ENCODE assay signal across 31 cellular contexts in genomic region chr13:36612242-36612641, GRCh38.
"Had no signal": no experiment of that assay in that cellular context is flagged by ENCODE, and none has a peak within 500 bp of the region (broad histone marks: within the 10 kb centered on the region; RNA-seq: fewer than 3 reads in every experiment).

No MANE protein-coding gene starts in this region.

- H3K79me2 ChIP-seq: hepatocyte had no signal

- H3K4me1 ChIP-seq: adrenal gland, body of pancreas, gastroesophageal sphincter, psoas muscle, sigmoid colon, uterus had no signal

- H3K27me3 Mint-ChIP-seq: activated naive CD8-positive, alpha-beta T cell treated with anti-CD3 and anti-CD28 coated beads for 36 hours; effector memory CD8-positive, alpha-beta T cell; stimulated activated memory B cell treated with anti-CD40 and anti-IgM and Interleukin-4, amounts not matched to agents 10 μg/mL and 1 μg/mL and 100 μg/mL, for 72 hours had no signal

- H3K27ac ChIP-seq: adrenal gland, body of pancreas, gastroesophageal sphincter, hepatocyte, left ventricle myocardium inferior, neutrophil, psoas muscle, sigmoid colon, uterus had no signal

- H3K27me3 ChIP-seq: adrenal gland, body of pancreas, gastroesophageal sphincter, hepatocyte, neutrophil, sigmoid colon, uterus had no signal

- H2AFZ ChIP-seq: hepatocyte had no signal

- H3K4me1 Mint-ChIP-seq: activated naive CD8-positive, alpha-beta T cell treated with anti-CD3 and anti-CD28 coated beads for 36 hours; natural killer cell; stimulated activated memory B cell treated with anti-CD40 and anti-IgM and Interleukin-4, amounts not matched to agents 10 μg/mL and 1 μg/mL and 100 μg/mL, for 72 hours; stimulated activated naive CD8-positive, alpha-beta T cell treated with anti-CD3 and anti-CD28 coated beads, Interleukin-15, amount 100 ng/mL, for 72 hours had no signal

- FAIRE-seq: colon, endothelial cell of umbilical vein, islet of Langerhans, small intestine had no signal

- H3K36me3 ChIP-seq: adrenal gland, gastroesophageal sphincter, left ventricle myocardium inferior, neutrophil, sigmoid colon, uterus had no signal

- H3K4me3 ChIP-seq: adrenal gland, body of pancreas, gastroesophageal sphincter, hepatocyte, left ventricle myocardium inferior, lung, psoas muscle, sigmoid colon, uterus had no signal

- H3K36me3 Mint-ChIP-seq: activated naive CD8-positive, alpha-beta T cell treated with anti-CD3 and anti-CD28 coated beads for 36 hours; natural killer cell; stimulated activated memory B cell treated with anti-CD40 and anti-IgM and Interleukin-4, amounts not matched to agents 10 μg/mL and 1 μg/mL and 100 μg/mL, for 72 hours; type B pancreatic cell had no signal

- H3K4me3 Mint-ChIP-seq: activated naive CD4-positive, alpha-beta T cell treated with anti-CD3 and anti-CD28 coated beads for 36 hours; activated naive CD8-positive, alpha-beta T cell treated with anti-CD3 and anti-CD28 coated beads for 36 hours; effector memory CD8-positive, alpha-beta T cell; natural killer cell; stimulated activated memory B cell treated with anti-CD40 and anti-IgM and Interleukin-4, amounts not matched to agents 10 μg/mL and 1 μg/mL and 100 μg/mL, for 72 hours; stimulated activated naive CD8-positive, alpha-beta T cell treated with anti-CD3 and anti-CD28 coated beads, Interleukin-15, amount 100 ng/mL, for 72 hours; type B pancreatic cell had no signal

- H3K9me3 ChIP-seq: adrenal gland, body of pancreas, gastroesophageal sphincter, left ventricle myocardium inferior, neutrophil, psoas muscle, uterus had no signal

- ATAC-seq: body of pancreas; effector memory CD8-positive, alpha-beta T cell; gastroesophageal sphincter; natural killer cell; psoas muscle; stimulated activated memory B cell treated with anti-CD40 and anti-IgM and Interleukin-4, amounts not matched to agents 10 μg/mL and 1 μg/mL and 100 μg/mL, for 72 hours; stimulated activated naive CD8-positive, alpha-beta T cell treated with anti-CD3 and anti-CD28 coated beads, Interleukin-15, amount 100 ng/mL, for 72 hours had no signal

- DNase-seq: activated CD4-positive, alpha-beta T cell treated with anti-CD3 and anti-CD28 coated beads for 48 hours; activated CD4-positive, alpha-beta T cell treated with anti-CD3 and anti-CD28 coated beads, Interleukin-2, amount 50 U/mL, for 48 hours; activated CD8-positive, alpha-beta memory T cell treated with anti-CD3 and anti-CD28 coated beads for 24 hours; activated effector memory CD4-positive, alpha-beta T cell treated with anti-CD3 and anti-CD28 coated beads, Interleukin-2, amount 50 U/mL, for 16 hours; activated naive CD4-positive, alpha-beta T cell treated with anti-CD3 and anti-CD28 coated beads for 36 hours; activated naive CD8-positive, alpha-beta T cell treated with anti-CD3 and anti-CD28 coated beads for 36 hours; adrenal gland; aorta; body of pancreas; effector memory CD8-positive, alpha-beta T cell; left ventricle myocardium inferior; mesendoderm; natural killer cell; psoas muscle; sigmoid colon; small intestine; stimulated activated CD4-positive, alpha-beta T cell treated with anti-CD3 and anti-CD28 coated beads, Interleukin-1b, Interleukin-23, amount 100 ng/mL, for 48 hours; stimulated activated CD4-positive, alpha-beta T cell treated with anti-CD3 and anti-CD28 coated beads, Interleukin-4, amount 100 ng/mL, for 4 hours; stimulated activated CD8-positive, alpha-beta memory T cell treated with anti-CD3 and anti-CD28 coated beads, Interleukin-4, amount 100 ng/mL, for 48 hours; stimulated activated naive CD8-positive, alpha-beta T cell treated with anti-CD3 and anti-CD28 coated beads, Interleukin-15, amount 100 ng/mL, for 72 hours; substantia nigra; uterus had no signal

- H3K4me2 ChIP-seq: hepatocyte had no signal

- H3K9me3 Mint-ChIP-seq: activated naive CD4-positive, alpha-beta T cell treated with anti-CD3 and anti-CD28 coated beads for 36 hours; activated naive CD8-positive, alpha-beta T cell treated with anti-CD3 and anti-CD28 coated beads for 36 hours; stimulated activated memory B cell treated with anti-CD40 and anti-IgM and Interleukin-4, amounts not matched to agents 10 μg/mL and 1 μg/mL and 100 μg/mL, for 72 hours; type B pancreatic cell had no signal

- H3K27ac Mint-ChIP-seq: activated naive CD4-positive, alpha-beta T cell treated with anti-CD3 and anti-CD28 coated beads for 36 hours; activated naive CD8-positive, alpha-beta T cell treated with anti-CD3 and anti-CD28 coated beads for 36 hours; effector memory CD8-positive, alpha-beta T cell; natural killer cell; stimulated activated memory B cell treated with anti-CD40 and anti-IgM and Interleukin-4, amounts not matched to agents 10 μg/mL and 1 μg/mL and 100 μg/mL, for 72 hours; stimulated activated naive CD8-positive, alpha-beta T cell treated with anti-CD3 and anti-CD28 coated beads, Interleukin-15, amount 100 ng/mL, for 72 hours; type B pancreatic cell had no signal
